In genomic region chr21:37074195-37074510, GRCh38 we compare ENCODE assay signal across 8 cellular contexts. TPM values are rescaled to one million over a fixed set of nuclear protein-coding genes. Genes with fewer than 3 reads are reported as not detected.
DNase-seq lines count a peak whose midpoint lies in the region; ATAC-seq and TF ChIP-seq lines count a peak whose summit lies in the region.

No MANE protein-coding gene starts in this region.

- H3K4me3 Mint-ChIP-seq in activated T-helper 17 cell treated with anti-CD3 and anti-CD28 coated beads, Interleukin-2, amount 50 U/mL, for 72 hours, result peak overlapping the region; percentile 88

- no peaks in the 10 kb centered on the region for H3K36me3 ChIP-seq in BJ (ENCODE audit: control insufficient read depth, insufficient read depth, low read length)
- H3K36me3 ChIP-seq in stomach smooth muscle (ENCODE audit: control insufficient read depth in 2 of 2, insufficient read depth in 2 of 2, low read length in 2 of 2), result no peaks in the 10 kb centered on the region

- TF ChIP-seq CTCF in BJ (IDR thresholded peaks at IDR 0.05; ENCODE audit: insufficient read depth, low read depth, low read length) (no peak), GM10266 (IDR thresholded peaks at IDR 0.05; ENCODE audit: control insufficient read depth, insufficient read depth, low read depth, missing control alignments) (no peak)

- H3K27ac ChIP-seq in stomach smooth muscle (ENCODE audit: low read length), result peak overlapping the region; percentile 80

- ATAC-seq in HG03095 (IDR thresholded peaks at IDR 0.05; ENCODE audit: unreplicated experiment), result peak; percentile 3
- no peak for ATAC-seq in activated T-helper 17 cell treated with anti-CD3 and anti-CD28 coated beads, Interleukin-2, amount 50 U/mL, for 72 hours (replicated peaks)

- CTCF ChIA-PET in BJ (lab: Yijun Ruan, JAX), result interaction anchor here (0.6 kb wide), 1 partner anchor 294 kb away, joined by 3 read pairs; no protein-coding TSS in a partner anchor

- H3K9me3 Mint-ChIP-seq in activated T-helper 17 cell treated with anti-CD3 and anti-CD28 coated beads, Interleukin-2, amount 50 U/mL, for 72 hours, result no peaks in the 10 kb centered on the region

- no peaks in the 10 kb centered on the region for H3K27me3 Mint-ChIP-seq in activated T-helper 17 cell treated with anti-CD3 and anti-CD28 coated beads, Interleukin-2, amount 50 U/mL, for 72 hours

- H3K9me3 ChIP-seq in iPS-18c (ENCODE audit: control insufficient read depth, insufficient read depth, low read length) (no peaks in the 10 kb centered on the region), stomach smooth muscle (ENCODE audit: control insufficient read depth in 2 of 2, low read length in 2 of 2) (no peaks in the 10 kb centered on the region)

- H3K27ac Mint-ChIP-seq in activated T-helper 17 cell treated with anti-CD3 and anti-CD28 coated beads, Interleukin-2, amount 50 U/mL, for 72 hours, result peak overlapping the region; percentile 95

- peaks cover 22% of the 10 kb centered on the region for H3K4me1 Mint-ChIP-seq in activated T-helper 17 cell treated with anti-CD3 and anti-CD28 coated beads, Interleukin-2, amount 50 U/mL, for 72 hours

- DNase-seq in BJ (ENCODE audit: low read depth), result no peak
- no peak for DNase-seq in globus pallidus (ENCODE audit: low spot score)
- DNase-seq in SK-N-DZ (ENCODE audit: low spot score), result no peak
- no peak for DNase-seq in GM10266 (ENCODE audit: extremely low spot score)

- H3K4me3 ChIP-seq in BJ (ENCODE audit: low read depth, low read length), result peak overlapping the region; percentile 96
- H3K4me3 ChIP-seq in iPS-18c (ENCODE audit: insufficient read depth, low read depth, low read length), result peak overlapping the region; percentile 69
- H3K4me3 ChIP-seq in stomach smooth muscle (ENCODE audit: low read length in 2 of 2), result peak overlapping the region; percentile 94 to 99

- H3K9ac ChIP-seq in stomach smooth muscle (ENCODE audit: low read length in 2 of 2), result peak overlapping the region; percentile 74 to 84

- H3K27me3 ChIP-seq in BJ (ENCODE audit: control insufficient read depth, insufficient read depth, low read length), result no peaks in the 10 kb centered on the region
- no peaks in the 10 kb centered on the region for H3K27me3 ChIP-seq in stomach smooth muscle (ENCODE audit: control insufficient read depth in 1 of 2, insufficient read depth in 2 of 2, low read length in 2 of 2)

- H3K36me3 Mint-ChIP-seq in activated T-helper 17 cell treated with anti-CD3 and anti-CD28 coated beads, Interleukin-2, amount 50 U/mL, for 72 hours (ENCODE audit: low read depth), result peaks cover 22% of the 10 kb centered on the region

- peaks cover 10% of the 10 kb centered on the region for H3K4me1 ChIP-seq in stomach smooth muscle (ENCODE audit: control insufficient read depth, insufficient read depth, low read length)

- POLR2A ChIA-PET in BJ (lab: Charles Lee), result no interaction called here

RNA-seq across cellular contexts. Expression of gene TTC3, which starts 1.1 kb away (rescaled TPM):
- polyA plus RNA-seq in BJ (2011; rRNA removed), result 108 and 125 TPM in 2 replicates
- 95.6 and 120 TPM in 2 replicates for polyA minus RNA-seq in BJ (2011; rRNA and poly(A)+ RNA removed)
- 100 to 1,000 TPM in 1 of 2 donors, 10 to 100 TPM in 1; 69.2 to 105 TPM for total RNA-seq in activated T-helper 17 cell treated with anti-CD3 and anti-CD28 coated beads, Interleukin-2, amount 50 U/mL, for 72 hours
- polyA plus RNA-seq in SK-N-DZ (2014; cell fraction: cytosol; rRNA removed), result 120 and 135 TPM in 2 replicates
- polyA plus RNA-seq in SK-N-DZ (2014; cell fraction: nucleus; rRNA removed), result 144 and 164 TPM in 2 replicates

RNA-seq across cellular contexts. Expression of gene PIGP, which starts 1.3 kb away (rescaled TPM):
- polyA plus RNA-seq in BJ (2011; rRNA removed), result 13.8 and 34.3 TPM in 2 replicates
- polyA minus RNA-seq in BJ (2011; rRNA and poly(A)+ RNA removed), result 3.9 and 4.9 TPM in 2 replicates
- total RNA-seq in activated T-helper 17 cell treated with anti-CD3 and anti-CD28 coated beads, Interleukin-2, amount 50 U/mL, for 72 hours, result 10 to 100 TPM; 16.5 to 16.6 TPM
- 11.0 and 25.5 TPM in 2 replicates for polyA plus RNA-seq in SK-N-DZ (2014; cell fraction: cytosol; rRNA removed)
- polyA plus RNA-seq in SK-N-DZ (2014; cell fraction: nucleus; rRNA removed), result 14.6 and 23.6 TPM in 2 replicates
